8 cellular contexts compared by ENCODE assay signal in genomic region chr19:13794388-13794751, GRCh38. TPM values are rescaled to one million over a fixed set of nuclear protein-coding genes. Genes with fewer than 3 reads are reported as not detected.
DNase-seq lines count a peak whose midpoint lies in the region; ATAC-seq and TF ChIP-seq lines count a peak whose summit lies in the region.

No MANE protein-coding gene starts in this region.

- peak overlapping the region; percentile 75 for H3K27ac ChIP-seq in SJCRH30

- H3K4me3 ChIP-seq in SJCRH30 (peak overlapping the region; percentile 75), epithelial cell of proximal tubule (ENCODE audit: low read depth, low read length) (peak overlapping the region; percentile 99)

- POLR2A ChIA-PET in naive thymus-derived CD8-positive, alpha-beta T cell (lab: Charles Lee): interaction anchor here (0.7 to 5.1 kb wide), 12 partner anchors 8 to 286 kb away, joined by 3 to 39 read pairs (median 8); partner anchors contain the start of gene C19orf53

- H3K4me3 Mint-ChIP-seq in naive thymus-derived CD8-positive, alpha-beta T cell: peak overlapping the region; percentile 95 to 100 (median 97)

- ATAC-seq in naive thymus-derived CD8-positive, alpha-beta T cell: no peak
- ATAC-seq in HG03135 (IDR thresholded peaks at IDR 0.05; ENCODE audit: unreplicated experiment): no peak

- TF ChIP-seq CTCF in epithelial cell of proximal tubule (conservative IDR thresholded peaks at IDR 0.05; ENCODE audit: low read depth, low read length): no peak

- no peaks in the 10 kb centered on the region for H3K36me3 ChIP-seq in SJCRH30

- DNase-seq in NCI-H2029 (lab: John Stamatoyannopoulos, UW) (peak; percentile 26), NCI-H2029 treated with DMSO at 0.1 percent for 48 hours (lab: John Stamatoyannopoulos, UW) (no peak), SJCRH30 (peak; percentile 66 to 72), epithelial cell of proximal tubule (ENCODE audit: low read depth) (no peak), cerebellar nuclear complex (lab: John Stamatoyannopoulos, UW) (no peak), NCI-H2227 treated with DMSO at 0.1 percent for 48 hours (lab: John Stamatoyannopoulos, UW) (no peak)
- no peak for DNase-seq in naive thymus-derived CD8-positive, alpha-beta T cell

- H3K9me3 Mint-ChIP-seq in naive thymus-derived CD8-positive, alpha-beta T cell: no peaks in the 10 kb centered on the region

- no peaks in the 10 kb centered on the region for H3K9me3 ChIP-seq in SJCRH30 (replicated peaks)

- peaks cover 13% of the 10 kb centered on the region for H3K4me1 ChIP-seq in SJCRH30

- H3K36me3 Mint-ChIP-seq in naive thymus-derived CD8-positive, alpha-beta T cell: no peaks in the 10 kb centered on the region

- H3K27me3 ChIP-seq in SJCRH30: no peaks in the 10 kb centered on the region

- H3K27ac Mint-ChIP-seq in naive thymus-derived CD8-positive, alpha-beta T cell: peak overlapping the region; percentile 91 to 98 (median 96)

- H3K27me3 Mint-ChIP-seq in naive thymus-derived CD8-positive, alpha-beta T cell: no peaks in the 10 kb centered on the region

- peaks cover 19 to 39% (median 36%) of the 10 kb centered on the region in 4 donors for H3K4me1 Mint-ChIP-seq in naive thymus-derived CD8-positive, alpha-beta T cell

RNA-seq across cellular contexts. Expression of gene ZSWIM4, which starts 0.9 kb away (rescaled TPM):
- total RNA-seq in SJCRH30 (2014; rRNA removed; shearing (Covaris generic)): 16.8 and 18.3 TPM in 2 replicates
- 9.4 and 13.5 TPM in 2 replicates for total RNA-seq in epithelial cell of proximal tubule
- total RNA-seq in naive thymus-derived CD8-positive, alpha-beta T cell: 1 to 10 TPM; 7.8 to 8.1 TPM
- polyA plus RNA-seq in naive thymus-derived CD8-positive, alpha-beta T cell: 1 to 10 TPM in 2 of 3 donors, under 1 TPM in 1; 0.30 to 1.5 (median 1.1) TPM

RNA-seq across cellular contexts. Expression of gene C19orf53, which starts 20.1 kb away (rescaled TPM):
- total RNA-seq in SJCRH30 (2014; rRNA removed; shearing (Covaris generic)): 208 and 228 TPM in 2 replicates
- total RNA-seq in epithelial cell of proximal tubule: 197 and 200 TPM in 2 replicates
- 10 to 100 TPM; 74.1 to 80.0 TPM for total RNA-seq in naive thymus-derived CD8-positive, alpha-beta T cell
- polyA plus RNA-seq in naive thymus-derived CD8-positive, alpha-beta T cell: 100 to 1,000 TPM; 248 to 324 (median 278) TPM

RNA-seq across cellular contexts. Expression of gene MRI1, which starts 30.0 kb away (rescaled TPM):
- 35.4 and 37.2 TPM in 2 replicates for total RNA-seq in SJCRH30 (2014; rRNA removed; shearing (Covaris generic))
- 47.8 and 63.0 TPM in 2 replicates for total RNA-seq in epithelial cell of proximal tubule
- 10 to 100 TPM; 83.3 to 85.1 TPM for total RNA-seq in naive thymus-derived CD8-positive, alpha-beta T cell
- 10 to 100 TPM in 2 of 3 donors, 1 to 10 TPM in 1; 6.4 to 15.5 (median 11.6) TPM for polyA plus RNA-seq in naive thymus-derived CD8-positive, alpha-beta T cell

Comparison
In these comparisons a context has a peak if more than half of its experiments do, and no peak if none do; other contexts are left out.
1. DNase-seq: peak in NCI-H2029 (single experiment) and SJCRH30 (2 of 2); none in NCI-H2029 treated with DMSO at 0.1 percent for 48 hours (single experiment), epithelial cell of proximal tubule (single experiment), naive thymus-derived CD8-positive, alpha-beta T cell (0 of 10), cerebellar nuclear complex (0 of 2) and NCI-H2227 treated with DMSO at 0.1 percent for 48 hours (single experiment).